In the genomic region with DNA sequence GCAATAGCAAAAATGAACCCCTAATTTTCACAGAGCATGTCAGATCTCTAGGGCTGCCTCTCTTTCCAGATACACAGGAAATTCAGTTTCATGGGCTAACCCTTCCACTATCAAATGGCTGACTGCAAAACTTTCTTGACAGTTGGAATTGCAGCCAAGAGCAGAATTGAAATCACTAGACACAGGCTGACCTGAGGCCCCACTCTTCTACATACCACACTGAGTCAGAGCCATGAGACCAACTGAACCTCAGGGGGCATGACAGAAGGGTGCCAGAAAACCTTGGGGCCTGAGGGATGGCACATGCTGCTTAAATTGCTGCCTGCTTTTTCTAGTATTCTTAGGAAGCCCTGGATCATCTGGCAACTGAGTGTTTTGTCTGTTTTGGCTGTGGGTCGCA, we compare ENCODE assay signal across 23 cellular contexts. TPM values are rescaled to one million over a fixed set of nuclear protein-coding genes. Genes with fewer than 3 reads are reported as not detected.
DNase-seq lines count a peak whose midpoint lies in the region; ATAC-seq and TF ChIP-seq lines count a peak whose summit lies in the region.
"Had no signal": no experiment of that assay in that cellular context is flagged by ENCODE, and none has a peak within 500 bp of the region (broad histone marks: within the 10 kb centered on the region; RNA-seq: fewer than 3 reads in every experiment).

No MANE protein-coding gene starts in this region.

- no peak overlapping the region for H3K4me2 ChIP-seq in neuronal stem cell (ENCODE audit: insufficient read depth, low read length, poor library complexity, severe bottlenecking)
- H3K4me2 ChIP-seq: neural progenitor cell had no signal

- no CpG with 5 or more reads among the region's 1 CpG for WGBS in neuronal stem cell (ENCODE audit: extremely low coverage in 2 of 2, insufficient read length in 2 of 2, insufficient replicate concordance in 1 of 2), 2 donors

- H3K27ac ChIP-seq in neuronal stem cell (replicated peaks; ENCODE audit: low read length): no peak overlapping the region
- H3K27ac ChIP-seq: brain microvascular endothelial cell, heart left ventricle, neural progenitor cell, right atrium auricular region, stomach had no signal

- H3K4me3 ChIP-seq in NB4 (ENCODE audit: low read depth, low read length) (no peak overlapping the region), neuronal stem cell (ENCODE audit: low read length in 2 of 2) (no peak overlapping the region)
- H3K4me3 ChIP-seq: dorsolateral prefrontal cortex, heart left ventricle, neural progenitor cell, right atrium auricular region, stomach had no signal

- H2AFZ ChIP-seq in neuronal stem cell (ENCODE audit: low read length): peak overlapping the region; percentile 60
- H2AFZ ChIP-seq: neural progenitor cell had no signal

- DNase-seq in EL: peak; percentile 50
- DNase-seq in NB4 (ENCODE audit: low read depth): peak; percentile 58
- no peak for DNase-seq in chondrocyte (ENCODE audit: low spot score)
- DNase-seq in neuronal stem cell (ENCODE audit: low spot score): no peak
- no peak for DNase-seq in activated CD8-positive, alpha-beta memory T cell treated with anti-CD3 and anti-CD28 coated beads, Interleukin-2, amount 10 ng/mL, durations not matched to agents 7 days and 5 days
- DNase-seq in NCI-H146 (lab: John Stamatoyannopoulos, UW): no peak
- no peak for DNase-seq in Right ventricle myocardium inferior (ENCODE audit: missing footprints)
- DNase-seq in activated CD4-positive, alpha-beta T cell treated with anti-CD3 and anti-CD28 coated beads, Interleukin-2, amount 50 U/mL, for 4 hours: no peak
- DNase-seq: ACHN; activated CD4-positive, CD25-positive, alpha-beta regulatory T cell treated with anti-CD3 and anti-CD28 coated beads, Interleukin-2, amount 50 U/mL, for 72 hours; brain microvascular endothelial cell; CD8-positive, alpha-beta T cell; dorsolateral prefrontal cortex; heart left ventricle; islet precursor cell; NCI-H187; NCI-H510A treated with DMSO at 0.1 percent for 48 hours; SIG-M5; stomach had no signal

- no peaks in the 10 kb centered on the region for H3K79me1 ChIP-seq in neuronal stem cell (ENCODE audit: low read depth, low read length)

- no peak overlapping the region for H2BK12ac ChIP-seq in neuronal stem cell (ENCODE audit: low read length)

- H3K23ac ChIP-seq in neuronal stem cell (ENCODE audit: low read depth, low read length, poor library complexity): no peak overlapping the region

- peaks cover 0 to 3% of the 10 kb centered on the region in 2 donors for H3K9me3 ChIP-seq in neuronal stem cell (replicated peaks in 1 of 2; ENCODE audit: control insufficient read depth in 2 of 2, insufficient read depth in 1 of 2, low read depth in 1 of 2, low read length in 2 of 2)
- H3K9me3 ChIP-seq: heart left ventricle, right atrium auricular region, stomach had no signal

- H2BK5ac ChIP-seq in neuronal stem cell (ENCODE audit: low read length): no peak overlapping the region

- no peak overlapping the region for H2BK15ac ChIP-seq in neuronal stem cell (ENCODE audit: low read length)

- H3K27me3 Mint-ChIP-seq in chondrocyte (ENCODE audit: low read depth): peaks cover 3% of the 10 kb centered on the region
- peaks cover 6% of the 10 kb centered on the region for H3K27me3 Mint-ChIP-seq in activated CD8-positive, alpha-beta memory T cell treated with anti-CD3 and anti-CD28 coated beads, Interleukin-2, amount 10 ng/mL, durations not matched to agents 7 days and 5 days

- no peak overlapping the region for H4K8ac ChIP-seq in neuronal stem cell (ENCODE audit: low read depth, low read length)

- peaks cover 9 to 18% of the 10 kb centered on the region in 2 donors for H3K4me1 ChIP-seq in neuronal stem cell (ENCODE audit: control insufficient read depth in 2 of 2, insufficient read depth in 1 of 2, low read depth in 1 of 2, low read length in 2 of 2)

- H3K9me3 Mint-ChIP-seq in chondrocyte (ENCODE audit: low read depth): no peaks in the 10 kb centered on the region
- no peaks in the 10 kb centered on the region for H3K9me3 Mint-ChIP-seq in activated CD8-positive, alpha-beta memory T cell treated with anti-CD3 and anti-CD28 coated beads, Interleukin-2, amount 10 ng/mL, durations not matched to agents 7 days and 5 days (ENCODE audit: low read depth)
- H3K9me3 Mint-ChIP-seq: CD8-positive, alpha-beta T cell had no signal

- H3K36me3 ChIP-seq in neuronal stem cell (replicated peaks in 1 of 2; ENCODE audit: control insufficient read depth in 2 of 2, insufficient read depth in 2 of 2, low read length in 2 of 2): no peaks in the 10 kb centered on the region
- H3K36me3 ChIP-seq: brain microvascular endothelial cell, heart left ventricle, neural progenitor cell, right atrium auricular region, stomach had no signal

- H3K36me3 Mint-ChIP-seq in chondrocyte (ENCODE audit: low read depth): no peaks in the 10 kb centered on the region
- H3K36me3 Mint-ChIP-seq in activated CD8-positive, alpha-beta memory T cell treated with anti-CD3 and anti-CD28 coated beads, Interleukin-2, amount 10 ng/mL, durations not matched to agents 7 days and 5 days: peaks cover 5% of the 10 kb centered on the region
- H3K36me3 Mint-ChIP-seq: CD8-positive, alpha-beta T cell; neural progenitor cell had no signal

- H3K4ac ChIP-seq in neuronal stem cell (ENCODE audit: low read length): no peak overlapping the region

- peaks cover 0 to 22% (median 0%) of the 10 kb centered on the region in 3 experiments for H3K27me3 ChIP-seq in neuronal stem cell (ENCODE audit: control insufficient read depth in 3 of 3, insufficient read depth in 3 of 3, low read depth in 1 of 3, low read length in 3 of 3)
- H3K27me3 ChIP-seq: brain microvascular endothelial cell, dorsolateral prefrontal cortex, right atrium auricular region had no signal

- H4K91ac ChIP-seq in neuronal stem cell (ENCODE audit: low read depth, low read length, poor library complexity): no peak overlapping the region

- H3K9ac ChIP-seq in neuronal stem cell (ENCODE audit: low read depth, low read length, poor library complexity): no peak overlapping the region
- H3K9ac ChIP-seq: neural progenitor cell had no signal

- peak overlapping the region; percentile 77 for H3K27ac Mint-ChIP-seq in chondrocyte (ENCODE audit: unreplicated experiment)
- H3K27ac Mint-ChIP-seq in activated CD8-positive, alpha-beta memory T cell treated with anti-CD3 and anti-CD28 coated beads, Interleukin-2, amount 10 ng/mL, durations not matched to agents 7 days and 5 days: no peak overlapping the region
- H3K27ac Mint-ChIP-seq: CD8-positive, alpha-beta T cell; neural progenitor cell had no signal

- CTCF ChIA-PET in activated CD8-positive, alpha-beta memory T cell treated with anti-CD3 and anti-CD28 coated beads, Interleukin-2, amount 10 ng/mL, durations not matched to agents 7 days and 5 days (lab: Charles Lee): no interaction called here

- peaks cover 36% of the 10 kb centered on the region for H3K4me1 Mint-ChIP-seq in chondrocyte (ENCODE audit: low read depth)
- peaks cover 12% of the 10 kb centered on the region for H3K4me1 Mint-ChIP-seq in activated CD8-positive, alpha-beta memory T cell treated with anti-CD3 and anti-CD28 coated beads, Interleukin-2, amount 10 ng/mL, durations not matched to agents 7 days and 5 days

- no peak overlapping the region for H3K4me3 Mint-ChIP-seq in chondrocyte (ENCODE audit: unreplicated experiment)
- H3K4me3 Mint-ChIP-seq in activated CD8-positive, alpha-beta memory T cell treated with anti-CD3 and anti-CD28 coated beads, Interleukin-2, amount 10 ng/mL, durations not matched to agents 7 days and 5 days: no peak overlapping the region
- H3K4me3 Mint-ChIP-seq: CD8-positive, alpha-beta T cell; neural progenitor cell had no signal

- no peak for TF ChIP-seq CTCF in NB4 (IDR thresholded peaks at IDR 0.05; ENCODE audit: low read depth, low read length)
- TF ChIP-seq CTCF in chondrocyte (IDR thresholded peaks at IDR 0.05): no peak

- H3K14ac ChIP-seq in neuronal stem cell (ENCODE audit: low read length): no peak overlapping the region

- no peak overlapping the region for H2BK120ac ChIP-seq in neuronal stem cell (ENCODE audit: low read depth, low read length)

- intact Hi-C loops in Right ventricle myocardium inferior (cut with DNase I): no loop called here

- ATAC-seq in activated CD8-positive, alpha-beta memory T cell treated with anti-CD3 and anti-CD28 coated beads, Interleukin-2, amount 10 ng/mL, durations not matched to agents 7 days and 5 days: no peak
- ATAC-seq in Right ventricle myocardium inferior: no peak
- ATAC-seq: CD8-positive, alpha-beta T cell; heart left ventricle had no signal

- TF ChIP-seq POLR2A in NB4 (IDR thresholded peaks at IDR 0.05; ENCODE audit: extremely low read depth, insufficient read length): no peak

- no peak overlapping the region for H2AK5ac ChIP-seq in neuronal stem cell (ENCODE audit: low read depth, low read length)

- no peak overlapping the region for H3K18ac ChIP-seq in neuronal stem cell (ENCODE audit: low read length)

RNA-seq across cellular contexts. Expression of gene DLEU7, which starts 1.7 kb away (rescaled TPM):
- total RNA-seq in chondrocyte (not detected in 3 replicates), Right ventricle myocardium inferior (not detected)
- 0.18 TPM for polyA plus RNA-seq in neuronal stem cell (2013, experiment 1 of 2)
- polyA plus RNA-seq in neuronal stem cell (2013, experiment 2 of 2): 0.17 TPM
- total RNA-seq in activated CD8-positive, alpha-beta memory T cell treated with anti-CD3 and anti-CD28 coated beads, Interleukin-2, amount 10 ng/mL, durations not matched to agents 7 days and 5 days: not detected
- total RNA-seq: CD8-positive, alpha-beta T cell; epithelial cell of proximal tubule; OCI-LY7; stomach had no signal

Comparison
In these comparisons a context has a peak if more than half of its experiments do, and no peak if none do; other contexts are left out.
1. DNase-seq: peak in EL (single experiment) and NB4 (single experiment); none in chondrocyte (single experiment), neuronal stem cell (single experiment), activated CD8-positive, alpha-beta memory T cell treated with anti-CD3 and anti-CD28 coated beads, Interleukin-2, amount 10 ng/mL, durations not matched to agents 7 days and 5 days (single experiment), NCI-H146 (single experiment), Right ventricle myocardium inferior (single experiment) and activated CD4-positive, alpha-beta T cell treated with anti-CD3 and anti-CD28 coated beads, Interleukin-2, amount 50 U/mL, for 4 hours (0 of 2).